ENCODE assay signal across 12 cellular contexts in the genomic region with DNA sequence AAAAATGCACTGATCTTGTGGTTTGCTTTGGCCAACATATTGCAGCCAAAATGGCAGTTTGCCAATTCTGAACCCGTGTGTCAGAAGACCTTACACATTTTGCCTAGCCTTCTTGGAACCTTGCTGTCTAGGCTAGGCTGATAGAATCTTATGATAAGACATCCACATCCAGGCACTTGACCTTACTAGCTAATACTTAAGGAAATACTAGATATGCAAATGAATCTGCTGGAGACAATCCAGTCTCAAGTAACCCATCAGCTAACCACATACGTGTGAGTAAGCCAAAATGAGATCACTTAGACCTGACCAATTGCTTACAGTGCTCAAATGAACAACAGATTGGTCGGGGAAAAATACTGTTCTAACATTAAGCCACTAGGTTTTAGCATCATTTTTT.
A peak's percentile ranks its signal among the peaks of the same experiment; 100 is the strongest.
DNase-seq lines count a peak whose midpoint lies in the region; ATAC-seq, FAIRE-seq and TF ChIP-seq lines count a peak whose summit lies in the region.
"Had no signal": no experiment of that assay in that cellular context is flagged by ENCODE, and none has a peak within 500 bp of the region (broad histone marks: within the 10 kb centered on the region; RNA-seq: fewer than 3 reads in every experiment).

No MANE protein-coding gene starts in this region.

- no peak for FAIRE-seq in urothelium cell line (lab: Jason Lieb, UNC)

- no TSS peak for BruUV-seq in MCF 10A (replicated peaks; lab: Mats Ljungman, UMichigan)

- H3K27ac ChIP-seq in breast epithelium = no peak overlapping the region
- H3K27ac ChIP-seq in RWPE2 (ENCODE audit: poor library complexity, severe bottlenecking) = no peak overlapping the region
- no peak overlapping the region for H3K27ac ChIP-seq in fibroblast of lung (ENCODE audit: insufficient read depth, low read length)
- H3K27ac ChIP-seq: right lobe of liver had no signal

- H3K9me3 ChIP-seq in breast epithelium (no peaks in the 10 kb centered on the region), RWPE2 (ENCODE audit: severe bottlenecking) (no peaks in the 10 kb centered on the region), fibroblast of lung (ENCODE audit: control insufficient read depth, insufficient read depth, low read depth, low read length) (no peaks in the 10 kb centered on the region)
- H3K9me3 ChIP-seq: right lobe of liver had no signal

- no peak for TF ChIP-seq CTCF in MCF 10A (IDR thresholded peaks at IDR 0.05; ENCODE audit: unreplicated experiment)
- TF ChIP-seq CTCF in breast epithelium (IDR thresholded peaks at IDR 0.05) = no peak
- TF ChIP-seq CTCF in RWPE2 (IDR thresholded peaks at IDR 0.05; ENCODE audit: poor library complexity, severe bottlenecking) = no peak
- TF ChIP-seq CTCF in fibroblast of lung (conservative IDR thresholded peaks at IDR 0.05 in 1 of 2, IDR thresholded peaks at IDR 0.05 in 1 of 2; ENCODE audit: low read depth in 1 of 2, low read length in 2 of 2) = no peak

- H3K27me3 Mint-ChIP-seq in MCF 10A (ENCODE audit: insufficient read depth, unreplicated experiment) = no peaks in the 10 kb centered on the region
- H3K27me3 Mint-ChIP-seq: activated naive CD8-positive, alpha-beta T cell; effector memory CD8-positive, alpha-beta T cell had no signal

- H3K4me2 ChIP-seq in fibroblast of lung (ENCODE audit: extremely low read depth, insufficient read depth, low read length) = no peak overlapping the region

- POLR2A ChIA-PET in MCF 10A (lab: Yijun Ruan, JAX) = no interaction called here

- H3K36me3 ChIP-seq in breast epithelium (no peaks in the 10 kb centered on the region), RWPE2 (ENCODE audit: low read depth) (no peaks in the 10 kb centered on the region), fibroblast of lung (ENCODE audit: control insufficient read depth, insufficient read depth, low read length) (no peaks in the 10 kb centered on the region)
- H3K36me3 ChIP-seq: right lobe of liver had no signal

- peaks cover 6% of the 10 kb centered on the region for H3K4me1 Mint-ChIP-seq in MCF 10A (ENCODE audit: insufficient read depth, unreplicated experiment)

- no peaks in the 10 kb centered on the region for H4K20me1 ChIP-seq in fibroblast of lung (ENCODE audit: control insufficient read depth, extremely low read depth, insufficient read depth, low read length)

- H3K4me3 ChIP-seq in breast epithelium (no peak overlapping the region), RWPE2 (ENCODE audit: severe bottlenecking) (no peak overlapping the region), fibroblast of lung (replicated peaks in 1 of 4; ENCODE audit: control extremely low read depth in 1 of 4, insufficient read depth in 1 of 4, low read depth in 3 of 4, low read length in 4 of 4) (no peak overlapping the region)
- H3K4me3 ChIP-seq: right lobe of liver had no signal

- no peak for TF ChIP-seq POLR2A in breast epithelium (IDR thresholded peaks at IDR 0.05)

- no peaks in the 10 kb centered on the region for H3K9me3 Mint-ChIP-seq in MCF 10A (ENCODE audit: unreplicated experiment)

- ATAC-seq in RWPE2 (ENCODE audit: low read depth) (peak; percentile 97), GM21447 (IDR thresholded peaks at IDR 0.05; ENCODE audit: unreplicated experiment) (no peak)
- ATAC-seq: effector memory CD8-positive, alpha-beta T cell; right lobe of liver had no signal

- DNase-seq in MCF 10A (ENCODE audit: unreplicated experiment) = peak; percentile 55
- no peak for DNase-seq in breast epithelium (ENCODE audit: low spot score in 2 of 2)
- no peak for DNase-seq in RWPE2 (ENCODE audit: low spot score)
- peak; percentile 32 to 98 for DNase-seq in fibroblast of lung (ENCODE audit: low read depth in 2 of 2)
- peak; percentile 38 for DNase-seq in urothelium cell line (ENCODE audit: low spot score)
- no peak for DNase-seq in activated T-cell treated with anti-CD3 and anti-CD28 coated beads for 4 hours
- DNase-seq in COR-L47 (lab: John Stamatoyannopoulos, UW) = no peak
- DNase-seq: effector memory CD8-positive, alpha-beta T cell; EL; right lobe of liver had no signal

- H2AFZ ChIP-seq in fibroblast of lung (ENCODE audit: low read length) = no peak overlapping the region

- no peaks in the 10 kb centered on the region for H3K36me3 Mint-ChIP-seq in MCF 10A (ENCODE audit: insufficient read depth, unreplicated experiment)
- H3K36me3 Mint-ChIP-seq: activated naive CD8-positive, alpha-beta T cell had no signal

- H3K4me1 ChIP-seq in breast epithelium (no peaks in the 10 kb centered on the region), RWPE2 (ENCODE audit: insufficient read depth, poor library complexity, severe bottlenecking) (peaks cover 4% of the 10 kb centered on the region), fibroblast of lung (ENCODE audit: control insufficient read depth, extremely low read depth, insufficient read depth, low read length) (no peaks in the 10 kb centered on the region)
- H3K4me1 ChIP-seq: right lobe of liver had no signal

- H3K27me3 ChIP-seq in breast epithelium = no peaks in the 10 kb centered on the region
- H3K27me3 ChIP-seq in RWPE2 (ENCODE audit: insufficient read depth, poor library complexity, severe bottlenecking) = no peaks in the 10 kb centered on the region
- H3K27me3 ChIP-seq in fibroblast of lung (ENCODE audit: control insufficient read depth, insufficient read depth, low read length) = no peaks in the 10 kb centered on the region
- H3K27me3 ChIP-seq: right lobe of liver had no signal

- CTCF ChIA-PET in MCF 10A (lab: Yijun Ruan, JAX) = interaction anchor here (0.8 kb wide), 1 partner anchor 227 kb away, joined by 3 read pairs; no protein-coding TSS in a partner anchor

- H3K27ac Mint-ChIP-seq in MCF 10A (ENCODE audit: low read depth, unreplicated experiment) = no peak overlapping the region
- H3K27ac Mint-ChIP-seq: activated naive CD8-positive, alpha-beta T cell; effector memory CD8-positive, alpha-beta T cell had no signal

- H3K79me2 ChIP-seq in fibroblast of lung (ENCODE audit: control insufficient read depth, insufficient read depth, low read length) = no peaks in the 10 kb centered on the region

- no peak overlapping the region for H3K4me3 Mint-ChIP-seq in MCF 10A (ENCODE audit: unreplicated experiment)
- H3K4me3 Mint-ChIP-seq: activated naive CD8-positive, alpha-beta T cell; effector memory CD8-positive, alpha-beta T cell had no signal

- intact Hi-C loops in MCF 10A (cut with micrococcal nuclease) = no loop called here
- intact Hi-C loops in breast epithelium (cut with DNase I; ENCODE audit: low total_unique reads) = no loop called here

- no peak overlapping the region for H3K9ac ChIP-seq in fibroblast of lung (ENCODE audit: insufficient read depth, low read length)

Comparison
In these comparisons a context has a peak if more than half of its experiments do, and no peak if none do; other contexts are left out.
1. DNase-seq: peak in MCF 10A (single experiment), fibroblast of lung (2 of 2) and urothelium cell line (single experiment); none in breast epithelium (0 of 2), RWPE2 (single experiment), activated T-cell treated with anti-CD3 and anti-CD28 coated beads for 4 hours (single experiment) and COR-L47 (single experiment).